ENCODE assay signal across 1 cellular context in the genomic region with DNA sequence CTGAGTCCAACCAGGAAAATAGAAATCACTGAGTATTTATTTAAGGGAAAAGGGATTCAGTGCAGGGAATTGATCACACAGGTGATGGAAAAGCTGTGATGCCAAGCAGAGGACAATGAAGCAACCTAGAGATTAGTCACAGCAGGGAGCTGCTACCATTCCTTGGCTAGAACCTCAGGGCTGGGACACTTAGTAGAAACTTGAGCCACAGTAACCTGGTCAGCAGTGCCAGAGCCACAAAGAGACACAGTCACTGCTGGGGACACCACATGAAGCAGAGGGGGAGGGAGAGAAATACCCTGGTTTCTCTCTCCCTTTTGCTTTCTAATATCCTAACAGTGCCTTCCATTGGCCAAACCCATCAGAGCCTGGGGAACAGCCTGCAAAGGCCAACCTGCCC.
TF ChIP-seq lines count a peak whose summit lies in the region.

No MANE protein-coding gene starts in this region.

TF ChIP-seq in H1, 55 proteins besides CTCF, POLR2A, EP300 and RAD21:
- TF ChIP-seq HDAC2 (IDR thresholded peaks at IDR 0.05; ENCODE audit: borderline replicate concordance in 1 of 2, low read depth in 2 of 2, low read length in 2 of 2) (no peak), TCF12 (IDR thresholded peaks at IDR 0.05; ENCODE audit: low read depth, low read length) (no peak), POU5F1 (IDR thresholded peaks at IDR 0.05; ENCODE audit: low read depth, low read length) (no peak), RBBP5 (IDR thresholded peaks at IDR 0.05; ENCODE audit: borderline replicate concordance, low read depth, low read length) (no peak), EZH2 (IDR thresholded peaks at IDR 0.05; ENCODE audit: low read depth, low read length, severe bottlenecking) (no peak), SIRT6 (IDR thresholded peaks at IDR 0.05; ENCODE audit: low read length) (no peak), BRCA1 (IDR thresholded peaks at IDR 0.05; ENCODE audit: low read depth, low read length) (no peak), FOSL1 (IDR thresholded peaks at IDR 0.05; ENCODE audit: insufficient read depth, low read depth, low read length) (no peak), KDM4A (IDR thresholded peaks at IDR 0.05; ENCODE audit: low read depth, low read length, severe bottlenecking) (no peak), TAF7 (optimal IDR thresholded peaks at IDR 0.05; ENCODE audit: borderline replicate concordance, low read depth, low read length) (no peak)
- TF ChIP-seq, protein P1, sequence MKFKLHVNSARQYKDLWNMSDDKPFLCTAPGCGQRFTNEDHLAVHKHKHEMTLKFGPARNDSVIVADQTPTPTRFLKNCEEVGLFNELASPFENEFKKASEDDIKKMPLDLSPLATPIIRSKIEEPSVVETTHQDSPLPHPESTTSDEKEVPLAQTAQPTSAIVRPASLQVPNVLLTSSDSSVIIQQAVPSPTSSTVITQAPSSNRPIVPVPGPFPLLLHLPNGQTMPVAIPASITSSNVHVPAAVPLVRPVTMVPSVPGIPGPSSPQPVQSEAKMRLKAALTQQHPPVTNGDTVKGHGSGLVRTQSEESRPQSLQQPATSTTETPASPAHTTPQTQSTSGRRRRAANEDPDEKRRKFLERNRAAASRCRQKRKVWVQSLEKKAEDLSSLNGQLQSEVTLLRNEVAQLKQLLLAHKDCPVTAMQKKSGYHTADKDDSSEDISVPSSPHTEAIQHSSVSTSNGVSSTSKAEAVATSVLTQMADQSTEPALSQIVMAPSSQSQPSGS (IDR thresholded peaks at IDR 0.05; ENCODE audit: low read length): no peak
